In the genomic region with DNA sequence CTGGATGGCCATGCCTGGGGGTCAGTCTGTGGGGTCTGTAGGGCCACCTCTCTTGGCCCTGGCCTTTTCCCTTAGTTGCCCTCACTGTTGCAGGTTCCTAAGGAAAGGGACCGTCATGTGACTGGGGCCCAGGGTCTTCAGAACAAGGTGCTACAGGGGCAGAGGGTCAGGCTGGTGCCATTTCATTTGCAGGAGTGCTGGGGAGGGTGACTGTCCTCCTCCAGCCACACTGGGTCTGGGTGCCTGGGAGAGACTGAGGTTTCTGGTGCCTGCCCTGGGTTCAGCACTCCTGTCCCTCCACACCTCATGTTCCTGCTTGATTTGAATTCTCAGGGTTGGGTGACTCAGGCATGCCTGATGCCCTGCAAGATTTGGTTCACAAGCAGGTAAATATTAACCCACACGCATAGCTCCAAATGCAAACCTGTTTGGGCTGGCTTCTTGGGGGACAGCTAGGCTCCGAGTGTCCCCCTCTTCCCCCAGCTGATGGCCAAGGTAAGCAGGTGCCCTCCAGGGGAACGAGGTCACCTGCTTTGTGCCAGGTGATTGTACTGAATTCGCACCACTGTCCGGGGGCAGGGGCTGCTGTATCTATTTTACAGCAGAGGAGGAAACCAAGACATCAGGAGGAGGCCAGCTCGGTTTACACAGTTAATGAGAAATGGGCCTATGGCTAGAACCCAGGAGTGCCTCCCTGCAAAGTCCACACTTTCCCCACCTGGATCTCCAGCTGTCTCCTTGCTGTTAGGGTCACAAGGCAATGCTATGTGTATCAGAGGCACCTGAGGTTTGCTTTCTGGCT, we compare ENCODE assay signal across 1 cellular context.
A peak's percentile ranks its signal among the peaks of the same experiment; 100 is the strongest.
TF ChIP-seq lines count a peak whose summit lies in the region.

No MANE protein-coding gene starts in this region.

TF ChIP-seq in HepG2, 621 proteins besides CTCF, POLR2A, EP300 and RAD21 (continued from another document):
- TF ChIP-seq, protein P1, sequence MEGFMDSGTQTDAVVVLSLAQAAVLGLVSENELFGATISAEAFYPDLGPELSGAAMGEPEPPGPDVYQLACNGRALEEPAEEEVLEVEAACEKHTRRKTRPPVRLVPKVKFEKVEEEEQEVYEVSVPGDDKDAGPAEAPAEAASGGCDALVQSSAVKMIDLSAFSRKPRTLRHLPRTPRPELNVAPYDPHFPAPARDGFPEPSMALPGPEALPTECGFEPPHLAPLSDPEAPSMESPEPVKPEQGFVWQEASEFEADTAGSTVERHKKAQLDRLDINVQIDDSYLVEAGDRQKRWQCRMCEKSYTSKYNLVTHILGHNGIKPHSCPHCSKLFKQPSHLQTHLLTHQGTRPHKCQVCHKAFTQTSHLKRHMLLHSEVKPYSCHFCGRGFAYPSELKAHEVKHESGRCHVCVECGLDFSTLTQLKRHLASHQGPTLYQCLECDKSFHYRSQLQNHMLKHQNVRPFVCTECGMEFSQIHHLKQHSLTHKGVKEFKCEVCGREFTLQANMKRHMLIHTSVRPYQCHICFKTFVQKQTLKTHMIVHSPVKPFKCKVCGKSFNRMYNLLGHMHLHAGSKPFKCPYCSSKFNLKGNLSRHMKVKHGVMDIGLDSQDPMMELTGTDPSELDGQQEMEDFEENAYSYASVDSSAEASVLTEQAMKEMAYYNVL (CRISPR knock-in tag; IDR thresholded peaks at IDR 0.05; ENCODE audit: borderline replicate concordance): no peak
- TF ChIP-seq ZNF34 (CRISPR knock-in tag; IDR thresholded peaks at IDR 0.05; ENCODE audit: borderline replicate concordance): no peak
- TF ChIP-seq, protein P2, sequence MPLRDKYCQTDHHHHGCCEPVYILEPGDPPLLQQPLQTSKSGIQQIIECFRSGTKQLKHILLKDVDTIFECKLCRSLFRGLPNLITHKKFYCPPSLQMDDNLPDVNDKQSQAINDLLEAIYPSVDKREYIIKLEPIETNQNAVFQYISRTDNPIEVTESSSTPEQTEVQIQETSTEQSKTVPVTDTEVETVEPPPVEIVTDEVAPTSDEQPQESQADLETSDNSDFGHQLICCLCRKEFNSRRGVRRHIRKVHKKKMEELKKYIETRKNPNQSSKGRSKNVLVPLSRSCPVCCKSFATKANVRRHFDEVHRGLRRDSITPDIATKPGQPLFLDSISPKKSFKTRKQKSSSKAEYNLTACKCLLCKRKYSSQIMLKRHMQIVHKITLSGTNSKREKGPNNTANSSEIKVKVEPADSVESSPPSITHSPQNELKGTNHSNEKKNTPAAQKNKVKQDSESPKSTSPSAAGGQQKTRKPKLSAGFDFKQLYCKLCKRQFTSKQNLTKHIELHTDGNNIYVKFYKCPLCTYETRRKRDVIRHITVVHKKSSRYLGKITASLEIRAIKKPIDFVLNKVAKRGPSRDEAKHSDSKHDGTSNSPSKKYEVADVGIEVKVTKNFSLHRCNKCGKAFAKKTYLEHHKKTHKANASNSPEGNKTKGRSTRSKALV (CRISPR knock-in tag; IDR thresholded peaks at IDR 0.05): no peak
- TF ChIP-seq ARID2 (CRISPR knock-in tag; IDR thresholded peaks at IDR 0.05; ENCODE audit: borderline replicate concordance): 0 out of 2 replicates have a peak, but pooled peaks have one; percentile 26
- TF ChIP-seq KDM2A (CRISPR knock-in tag; IDR thresholded peaks at IDR 0.05; ENCODE audit: borderline replicate concordance, low read depth): 0 out of 2 replicates have a peak, but pooled peaks have one; percentile 12
- TF ChIP-seq MTF2 (CRISPR knock-in tag; IDR thresholded peaks at IDR 0.05; ENCODE audit: borderline replicate concordance): no peak
- TF ChIP-seq ATM (IDR thresholded peaks at IDR 0.05; ENCODE audit: borderline replicate concordance): no peak
- TF ChIP-seq KLF16 (CRISPR knock-in tag; IDR thresholded peaks at IDR 0.05): no peak
- TF ChIP-seq NR2F1 (CRISPR knock-in tag; IDR thresholded peaks at IDR 0.05): no peak
- TF ChIP-seq MED1 (CRISPR knock-in tag; IDR thresholded peaks at IDR 0.05): 0 out of 2 replicates have a peak, but pooled peaks have one; percentile 10
- 0 out of 2 replicates have a peak, but pooled peaks have one; percentile 34 for TF ChIP-seq SMYD3 (CRISPR knock-in tag; IDR thresholded peaks at IDR 0.05)
- 0 out of 2 replicates have a peak, but pooled peaks have one; percentile 62 for TF ChIP-seq NFKB2 (CRISPR knock-in tag; IDR thresholded peaks at IDR 0.05; ENCODE audit: borderline replicate concordance)
- TF ChIP-seq ZNF263 (CRISPR knock-in tag; IDR thresholded peaks at IDR 0.05): peak; percentile 43; the same call in 1 of the 2 replicates
- TF ChIP-seq ZNF335 (CRISPR knock-in tag; IDR thresholded peaks at IDR 0.05): 0 out of 2 replicates have a peak, but pooled peaks have one; percentile 20
- TF ChIP-seq GATAD2A (CRISPR knock-in tag; IDR thresholded peaks at IDR 0.05): 0 out of 2 replicates have a peak, but pooled peaks have one; percentile 13
- no peak for TF ChIP-seq MXD4 (CRISPR knock-in tag; IDR thresholded peaks at IDR 0.05)
- TF ChIP-seq ZNF777 (CRISPR knock-in tag; IDR thresholded peaks at IDR 0.05): no peak
- TF ChIP-seq SAP130 (CRISPR knock-in tag; IDR thresholded peaks at IDR 0.05; ENCODE audit: low read depth): peak; percentile 13; the same call in 1 of the 2 replicates
- no peak for TF ChIP-seq ZNF781 (CRISPR knock-in tag; IDR thresholded peaks at IDR 0.05; ENCODE audit: borderline replicate concordance, not compliant biosample characterization)
- TF ChIP-seq NCOA5 (CRISPR knock-in tag; IDR thresholded peaks at IDR 0.05): no peak
- TF ChIP-seq GTF3A (CRISPR knock-in tag; conservative IDR thresholded peaks at IDR 0.05): no peak
- TF ChIP-seq SSRP1 (CRISPR knock-in tag; IDR thresholded peaks at IDR 0.05): no peak
- TF ChIP-seq CHD2 (IDR thresholded peaks at IDR 0.05; ENCODE audit: low read depth, low read length): no peak
- 0 out of 2 replicates have a peak, but pooled peaks have one; percentile 17 for TF ChIP-seq HOXA3 (CRISPR knock-in tag; IDR thresholded peaks at IDR 0.05)
- TF ChIP-seq, protein P3, sequence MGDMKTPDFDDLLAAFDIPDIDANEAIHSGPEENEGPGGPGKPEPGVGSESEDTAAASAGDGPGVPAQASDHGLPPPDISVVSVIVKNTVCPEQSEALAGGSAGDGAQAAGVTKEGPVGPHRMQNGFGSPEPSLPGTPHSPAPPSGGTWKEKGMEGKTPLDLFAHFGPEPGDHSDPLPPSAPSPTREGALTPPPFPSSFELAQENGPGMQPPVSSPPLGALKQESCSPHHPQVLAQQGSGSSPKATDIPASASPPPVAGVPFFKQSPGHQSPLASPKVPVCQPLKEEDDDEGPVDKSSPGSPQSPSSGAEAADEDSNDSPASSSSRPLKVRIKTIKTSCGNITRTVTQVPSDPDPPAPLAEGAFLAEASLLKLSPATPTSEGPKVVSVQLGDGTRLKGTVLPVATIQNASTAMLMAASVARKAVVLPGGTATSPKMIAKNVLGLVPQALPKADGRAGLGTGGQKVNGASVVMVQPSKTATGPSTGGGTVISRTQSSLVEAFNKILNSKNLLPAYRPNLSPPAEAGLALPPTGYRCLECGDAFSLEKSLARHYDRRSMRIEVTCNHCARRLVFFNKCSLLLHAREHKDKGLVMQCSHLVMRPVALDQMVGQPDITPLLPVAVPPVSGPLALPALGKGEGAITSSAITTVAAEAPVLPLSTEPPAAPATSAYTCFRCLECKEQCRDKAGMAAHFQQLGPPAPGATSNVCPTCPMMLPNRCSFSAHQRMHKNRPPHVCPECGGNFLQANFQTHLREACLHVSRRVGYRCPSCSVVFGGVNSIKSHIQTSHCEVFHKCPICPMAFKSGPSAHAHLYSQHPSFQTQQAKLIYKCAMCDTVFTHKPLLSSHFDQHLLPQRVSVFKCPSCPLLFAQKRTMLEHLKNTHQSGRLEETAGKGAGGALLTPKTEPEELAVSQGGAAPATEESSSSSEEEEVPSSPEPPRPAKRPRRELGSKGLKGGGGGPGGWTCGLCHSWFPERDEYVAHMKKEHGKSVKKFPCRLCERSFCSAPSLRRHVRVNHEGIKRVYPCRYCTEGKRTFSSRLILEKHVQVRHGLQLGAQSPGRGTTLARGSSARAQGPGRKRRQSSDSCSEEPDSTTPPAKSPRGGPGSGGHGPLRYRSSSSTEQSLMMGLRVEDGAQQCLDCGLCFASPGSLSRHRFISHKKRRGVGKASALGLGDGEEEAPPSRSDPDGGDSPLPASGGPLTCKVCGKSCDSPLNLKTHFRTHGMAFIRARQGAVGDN (CRISPR knock-in tag; IDR thresholded peaks at IDR 0.05): peak; percentile 42
- TF ChIP-seq FOSL2 (CRISPR knock-in tag; IDR thresholded peaks at IDR 0.05): peak; percentile 63
- TF ChIP-seq GTF2F1 (IDR thresholded peaks at IDR 0.05; ENCODE audit: low read length): no peak
- TF ChIP-seq ZNF101 (CRISPR knock-in tag; IDR thresholded peaks at IDR 0.05; ENCODE audit: borderline replicate concordance, low read depth): no peak
- TF ChIP-seq, protein P4, sequence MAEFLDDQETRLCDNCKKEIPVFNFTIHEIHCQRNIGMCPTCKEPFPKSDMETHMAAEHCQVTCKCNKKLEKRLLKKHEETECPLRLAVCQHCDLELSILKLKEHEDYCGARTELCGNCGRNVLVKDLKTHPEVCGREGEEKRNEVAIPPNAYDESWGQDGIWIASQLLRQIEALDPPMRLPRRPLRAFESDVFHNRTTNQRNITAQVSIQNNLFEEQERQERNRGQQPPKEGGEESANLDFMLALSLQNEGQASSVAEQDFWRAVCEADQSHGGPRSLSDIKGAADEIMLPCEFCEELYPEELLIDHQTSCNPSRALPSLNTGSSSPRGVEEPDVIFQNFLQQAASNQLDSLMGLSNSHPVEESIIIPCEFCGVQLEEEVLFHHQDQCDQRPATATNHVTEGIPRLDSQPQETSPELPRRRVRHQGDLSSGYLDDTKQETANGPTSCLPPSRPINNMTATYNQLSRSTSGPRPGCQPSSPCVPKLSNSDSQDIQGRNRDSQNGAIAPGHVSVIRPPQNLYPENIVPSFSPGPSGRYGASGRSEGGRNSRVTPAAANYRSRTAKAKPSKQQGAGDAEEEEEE (CRISPR knock-in tag; IDR thresholded peaks at IDR 0.05; ENCODE audit: borderline replicate concordance): no peak
TF ChIP-seq in HepG2: peak in this region for 15.
